In the genomic region with DNA sequence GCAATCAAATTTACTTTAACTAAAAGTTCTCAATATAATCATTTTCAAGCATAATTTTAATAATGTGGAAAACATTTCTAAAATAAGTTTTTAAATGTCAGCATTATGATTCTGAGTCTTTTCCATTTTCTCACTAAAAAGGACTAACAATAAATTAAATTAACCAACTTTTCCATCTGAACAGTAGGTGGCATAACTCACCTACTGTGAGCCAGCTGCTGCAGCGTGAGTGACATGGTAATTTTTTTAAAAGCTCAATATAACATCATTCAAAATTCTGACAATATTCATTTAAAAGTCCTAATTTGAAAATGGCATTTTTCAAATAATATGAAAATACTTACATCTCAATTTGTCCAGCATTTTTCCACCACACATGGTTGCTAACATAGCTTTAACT, we compare ENCODE assay signal across 8 cellular contexts.
DNase-seq lines count a peak whose midpoint lies in the region; ATAC-seq and TF ChIP-seq lines count a peak whose summit lies in the region.

No MANE protein-coding gene starts in this region.

- CTCF ChIA-PET in activated CD4-positive, alpha-beta T cell treated with anti-CD3 and anti-CD28 coated beads, Interleukin-2, amount 10 ng/mL, durations not matched to agents 7 days and 5 days (lab: Charles Lee): interaction anchor here (0.6 to 2.5 kb wide), 16 partner anchors 9 to 975 kb away, joined by 3 to 11 read pairs (median 3); no protein-coding TSS in a partner anchor

- no peaks in the 10 kb centered on the region for H3K4me1 ChIP-seq in CD4-positive, CD25-positive, alpha-beta regulatory T cell (ENCODE audit: control insufficient read depth, insufficient read depth, low read length, poor library complexity, severe bottlenecking)
- no peaks in the 10 kb centered on the region for H3K4me1 ChIP-seq in GM23338 (ENCODE audit: insufficient read depth)

- H3K36me3 ChIP-seq in CD4-positive, CD25-positive, alpha-beta regulatory T cell (ENCODE audit: control insufficient read depth, insufficient read depth, low read length): no peaks in the 10 kb centered on the region
- H3K36me3 ChIP-seq in GM23338 (ENCODE audit: insufficient read depth): no peaks in the 10 kb centered on the region

- DNase-seq in CD4-positive, CD25-positive, alpha-beta regulatory T cell: peak in 2 of 3 donors; percentile 29 to 66
- DNase-seq in GM23338 (ENCODE audit: low spot score): peak; percentile 25
- peak; percentile 62 for DNase-seq in RKO (ENCODE audit: low spot score)
- DNase-seq in fibroblast of pulmonary artery (ENCODE audit: low read depth): peak; percentile 67
- peak; percentile 12 for DNase-seq in stromal cell of bone marrow (ENCODE audit: low read depth)
- no peak for DNase-seq in activated CD4-positive, alpha-beta T cell treated with anti-CD3 and anti-CD28 coated beads, Interleukin-2, amount 10 ng/mL, durations not matched to agents 7 days and 5 days
- no peak for DNase-seq in GM19238 (ENCODE audit: insufficient read length, low spot score)

- no peaks in the 10 kb centered on the region for H3K9me3 Mint-ChIP-seq in CD4-positive, CD25-positive, alpha-beta regulatory T cell
- no peaks in the 10 kb centered on the region for H3K9me3 Mint-ChIP-seq in GM23338
- no peaks in the 10 kb centered on the region for H3K9me3 Mint-ChIP-seq in activated CD4-positive, alpha-beta T cell treated with anti-CD3 and anti-CD28 coated beads, Interleukin-2, amount 10 ng/mL, durations not matched to agents 7 days and 5 days

- no peaks in the 10 kb centered on the region for H3F3A ChIP-seq in GM23338 (replicated peaks; ENCODE audit: low read depth)

- H3K27ac ChIP-seq in CD4-positive, CD25-positive, alpha-beta regulatory T cell (ENCODE audit: insufficient read depth, low read length, poor library complexity, severe bottlenecking): no peak overlapping the region
- no peak overlapping the region for H3K27ac ChIP-seq in GM23338 (ENCODE audit: low read depth)

- no peak overlapping the region for H3K27ac Mint-ChIP-seq in CD4-positive, CD25-positive, alpha-beta regulatory T cell
- no peak overlapping the region for H3K27ac Mint-ChIP-seq in GM23338
- no peak overlapping the region for H3K27ac Mint-ChIP-seq in activated CD4-positive, alpha-beta T cell treated with anti-CD3 and anti-CD28 coated beads, Interleukin-2, amount 10 ng/mL, durations not matched to agents 7 days and 5 days

- H3K27me3 Mint-ChIP-seq in CD4-positive, CD25-positive, alpha-beta regulatory T cell: no peaks in the 10 kb centered on the region
- H3K27me3 Mint-ChIP-seq in GM23338 (ENCODE audit: insufficient read depth, low read depth, poor library complexity): peaks cover 1% of the 10 kb centered on the region
- no peaks in the 10 kb centered on the region for H3K27me3 Mint-ChIP-seq in activated CD4-positive, alpha-beta T cell treated with anti-CD3 and anti-CD28 coated beads, Interleukin-2, amount 10 ng/mL, durations not matched to agents 7 days and 5 days

- no peaks in the 10 kb centered on the region for H3K27me3 ChIP-seq in CD4-positive, CD25-positive, alpha-beta regulatory T cell (ENCODE audit: control insufficient read depth, insufficient read depth, low read length)
- no peaks in the 10 kb centered on the region for H3K27me3 ChIP-seq in GM23338 (ENCODE audit: insufficient read depth)

- no peaks in the 10 kb centered on the region for H3K9me2 ChIP-seq in GM23338 (ENCODE audit: insufficient read depth)

- H3K9me3 ChIP-seq in CD4-positive, CD25-positive, alpha-beta regulatory T cell (ENCODE audit: control insufficient read depth in 2 of 2, low read length in 2 of 2): no peaks in the 10 kb centered on the region

- H3K4me1 Mint-ChIP-seq in CD4-positive, CD25-positive, alpha-beta regulatory T cell: peaks cover 6 to 17% (median 10%) of the 10 kb centered on the region in 4 donors
- peaks cover 3% of the 10 kb centered on the region; the same call in 1 of the 3 replicates for H3K4me1 Mint-ChIP-seq in GM23338
- H3K4me1 Mint-ChIP-seq in activated CD4-positive, alpha-beta T cell treated with anti-CD3 and anti-CD28 coated beads, Interleukin-2, amount 10 ng/mL, durations not matched to agents 7 days and 5 days: peaks cover 9% of the 10 kb centered on the region

- H2AFZ ChIP-seq in GM23338: no peak overlapping the region

- H3K4me3 Mint-ChIP-seq in CD4-positive, CD25-positive, alpha-beta regulatory T cell: no peak overlapping the region
- H3K4me3 Mint-ChIP-seq in GM23338: no peak overlapping the region
- H3K4me3 Mint-ChIP-seq in activated CD4-positive, alpha-beta T cell treated with anti-CD3 and anti-CD28 coated beads, Interleukin-2, amount 10 ng/mL, durations not matched to agents 7 days and 5 days: no peak overlapping the region

- peak in 1 of 2 donors; percentile 48 for ATAC-seq in CD4-positive, CD25-positive, alpha-beta regulatory T cell (ENCODE audit: low read depth in 2 of 2)
- ATAC-seq in GM23338 (no peak), HG03521 (IDR thresholded peaks at IDR 0.05; ENCODE audit: unreplicated experiment) (no peak)

- H3K4me2 ChIP-seq in GM23338: no peak overlapping the region

- H3K36me3 Mint-ChIP-seq in CD4-positive, CD25-positive, alpha-beta regulatory T cell: no peaks in the 10 kb centered on the region
- H3K36me3 Mint-ChIP-seq in GM23338 (ENCODE audit: low read depth): no peaks in the 10 kb centered on the region
- H3K36me3 Mint-ChIP-seq in activated CD4-positive, alpha-beta T cell treated with anti-CD3 and anti-CD28 coated beads, Interleukin-2, amount 10 ng/mL, durations not matched to agents 7 days and 5 days (ENCODE audit: low read depth): no peaks in the 10 kb centered on the region

- no peaks in the 10 kb centered on the region for H4K20me1 ChIP-seq in GM23338 (replicated peaks; ENCODE audit: insufficient read depth)

- no peak overlapping the region for H3K4me3 ChIP-seq in CD4-positive, CD25-positive, alpha-beta regulatory T cell (ENCODE audit: low read depth, low read length)
- H3K4me3 ChIP-seq in GM23338: no peak overlapping the region
- no peak overlapping the region for H3K4me3 ChIP-seq in fibroblast of pulmonary artery (replicated peaks; ENCODE audit: low read depth, low read length)

- H3K79me2 ChIP-seq in GM23338 (replicated peaks; ENCODE audit: insufficient read depth): no peaks in the 10 kb centered on the region

- POLR2A ChIA-PET in activated CD4-positive, alpha-beta T cell treated with anti-CD3 and anti-CD28 coated beads, Interleukin-2, amount 10 ng/mL, durations not matched to agents 7 days and 5 days (lab: Charles Lee): no interaction called here

- TF ChIP-seq CTCF in GM23338 (conservative IDR thresholded peaks at IDR 0.05; ENCODE audit: low read depth in 2 of 2) (peak; percentile 75 to 78), fibroblast of pulmonary artery (IDR thresholded peaks at IDR 0.05; ENCODE audit: low read length, missing control alignments) (peak; percentile 63)

Comparison
In these comparisons a context has a peak if more than half of its experiments do, and no peak if none do; other contexts are left out.
1. DNase-seq: peak in CD4-positive, CD25-positive, alpha-beta regulatory T cell (2 of 3), GM23338 (single experiment), RKO (single experiment), fibroblast of pulmonary artery (single experiment) and stromal cell of bone marrow (single experiment); none in activated CD4-positive, alpha-beta T cell treated with anti-CD3 and anti-CD28 coated beads, Interleukin-2, amount 10 ng/mL, durations not matched to agents 7 days and 5 days (single experiment) and GM19238 (single experiment).